12 cellular contexts compared by ENCODE assay signal in the genomic region with DNA sequence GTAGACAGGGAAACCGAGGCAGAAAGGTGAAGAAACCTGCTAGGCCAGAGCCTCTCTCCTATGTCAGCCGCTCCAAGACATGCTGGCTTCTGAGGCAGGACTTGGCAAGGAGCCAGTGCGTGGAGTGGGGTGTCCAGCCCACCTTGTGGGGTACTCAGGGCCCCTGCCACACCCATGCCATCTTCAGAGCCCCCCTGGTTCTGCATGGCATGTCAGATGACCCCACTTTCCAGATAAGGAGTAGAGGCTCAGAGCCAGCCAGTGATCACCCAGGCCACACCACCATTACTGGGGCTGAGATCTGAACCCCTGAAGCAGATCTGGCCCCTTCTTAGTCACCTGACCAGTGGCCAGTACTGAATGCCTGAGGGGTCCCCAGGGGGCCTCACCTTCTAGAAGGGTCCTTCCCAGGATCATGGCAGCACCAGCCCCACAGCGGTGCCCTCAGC. TPM values are rescaled to one million over a fixed set of nuclear protein-coding genes. Genes with fewer than 3 reads are reported as not detected.
DNase-seq lines count a peak whose midpoint lies in the region; ATAC-seq and TF ChIP-seq lines count a peak whose summit lies in the region.
"Had no signal": no experiment of that assay in that cellular context is flagged by ENCODE, and none has a peak within 500 bp of the region (broad histone marks: within the 10 kb centered on the region; RNA-seq: fewer than 3 reads in every experiment).

No MANE protein-coding gene starts in this region.

- no peaks in the 10 kb centered on the region for H3K9me3 ChIP-seq in body of pancreas
- H3K9me3 ChIP-seq in lower lobe of right lung, result no peaks in the 10 kb centered on the region
- H3K9me3 ChIP-seq in upper lobe of left lung, result no peaks in the 10 kb centered on the region
- H3K9me3 ChIP-seq: thoracic aorta had no signal

- H3K4me3 ChIP-seq in body of pancreas, result no peak overlapping the region
- no peak overlapping the region for H3K4me3 ChIP-seq in lower lobe of right lung
- H3K4me3 ChIP-seq in upper lobe of left lung, result no peak overlapping the region
- H3K4me3 ChIP-seq: thoracic aorta had no signal

- no peak for TF ChIP-seq EP300 in upper lobe of left lung (IDR thresholded peaks at IDR 0.05)

- 65 to 68% methylated on average over 3 to 4 of the region's 4 CpGs for WGBS in body of pancreas, 2 donors
- WGBS in upper lobe of left lung, 2 donors, result 78 to 80% methylated on average over 1 to 4 of the region's 4 CpGs

- ATAC-seq in body of pancreas (no peak), lower lobe of right lung (no peak), upper lobe of left lung (ENCODE audit: low FRiP score in 2 of 2) (no peak), HG02588 (IDR thresholded peaks at IDR 0.05; ENCODE audit: unreplicated experiment) (no peak)

- in situ Hi-C loops in GM13976 (cut with MboI; ENCODE audit: low sequenced_read_pairs, unreplicated experiment), result no loop called here
- in situ Hi-C loops in G401 (cut with HindIII; ENCODE audit: low sequenced_read_pairs), result no loop called here

- intact Hi-C loops in body of pancreas (cut with DNase I), result no loop called here
- intact Hi-C loops in lower lobe of right lung (cut with DNase I), result no loop called here

- no peak for TF ChIP-seq CTCF in body of pancreas (IDR thresholded peaks at IDR 0.05)
- no peak for TF ChIP-seq CTCF in lower lobe of right lung (IDR thresholded peaks at IDR 0.05)
- no peak for TF ChIP-seq CTCF in upper lobe of left lung (IDR thresholded peaks at IDR 0.05)
- TF ChIP-seq CTCF in GM13976 (IDR thresholded peaks at IDR 0.05; ENCODE audit: borderline replicate concordance, control extremely low read depth, extremely low read depth, insufficient read depth, missing control alignments), result no peak

- DNase-seq in activated effector memory CD4-positive, alpha-beta T cell treated with anti-CD3 and anti-CD28 coated beads, Interleukin-2, amount 50 U/mL, for 16 hours, result peak; percentile 50
- DNase-seq in activated effector memory CD4-positive, alpha-beta T cell treated with Interleukin-2 at 50 U/mL for 16 hours, result no peak
- peak; percentile 1 to 12 (median 7) for DNase-seq in body of pancreas
- peak; percentile 45 for DNase-seq in lower lobe of right lung
- DNase-seq in upper lobe of left lung, result peak; percentile 14 to 16
- no peak for DNase-seq in GM13976 (ENCODE audit: low spot score)
- no peak for DNase-seq in G401 (ENCODE audit: low spot score)
- DNase-seq: activated CD4-positive, alpha-beta T cell treated with anti-CD3 and anti-CD28 coated beads, Interleukin-2, amount 10 ng/mL, durations not matched to agents 24 days and 14 days; AML-193; NCI-H2171 had no signal

- no peaks in the 10 kb centered on the region for H3K27me3 ChIP-seq in body of pancreas
- H3K27me3 ChIP-seq in lower lobe of right lung (ENCODE audit: low read depth), result peaks cover 6% of the 10 kb centered on the region
- peaks cover 0 to 2% (median 0%) of the 10 kb centered on the region in 4 donors for H3K27me3 ChIP-seq in upper lobe of left lung

- TF ChIP-seq POLR2A in body of pancreas (IDR thresholded peaks at IDR 0.05) (no peak), upper lobe of left lung (IDR thresholded peaks at IDR 0.05) (no peak)

- H3K4me1 ChIP-seq in body of pancreas (no peaks in the 10 kb centered on the region), lower lobe of right lung (peaks cover 19% of the 10 kb centered on the region), upper lobe of left lung (peaks cover 2 to 10% (median 7%) of the 10 kb centered on the region in 4 donors)

- no peaks in the 10 kb centered on the region for H3K36me3 ChIP-seq in body of pancreas (replicated peaks in 1 of 2; ENCODE audit: insufficient read depth in 1 of 2, low read depth in 2 of 2)
- H3K36me3 ChIP-seq in lower lobe of right lung, result no peaks in the 10 kb centered on the region
- no peaks in the 10 kb centered on the region for H3K36me3 ChIP-seq in upper lobe of left lung
- H3K36me3 ChIP-seq: thoracic aorta had no signal

- no peak overlapping the region for H3K27ac ChIP-seq in body of pancreas
- H3K27ac ChIP-seq in lower lobe of right lung, result no peak overlapping the region
- peak overlapping the region in 2 of 4 donors; percentile 5 to 66 for H3K27ac ChIP-seq in upper lobe of left lung

RNA-seq across cellular contexts. Expression of a gene that starts 14.7 kb away (rescaled TPM):
- total RNA-seq in body of pancreas, result under 1 TPM in 1 of 2 donors, not detected in 1; under 0.01 TPM
- 3.4 TPM for total RNA-seq in lower lobe of right lung
- total RNA-seq in upper lobe of left lung, result 10 to 100 TPM in 3 of 6 donors, 1 to 10 TPM in 2, under 1 TPM in 1; 0.23 to 17.8 (median 7.6) TPM
- not detected in 2 replicates for total RNA-seq in G401 (2014; rRNA removed; shearing (Covaris generic))
- total RNA-seq: activated CD4-positive, alpha-beta T cell treated with anti-CD3 and anti-CD28 coated beads, Interleukin-2, amount 10 ng/mL, durations not matched to agents 24 days and 14 days; thoracic aorta had no signal

RNA-seq across cellular contexts. Expression of a gene that starts 24.9 kb away (rescaled TPM):
- under 1 TPM in 1 of 2 donors, not detected in 1; 0.26 TPM for total RNA-seq in body of pancreas
- 17.0 TPM for total RNA-seq in lower lobe of right lung
- total RNA-seq in upper lobe of left lung, result 100 to 1,000 TPM in 1 of 6 donors, 10 to 100 TPM in 5; 11.5 to 117 (median 29.0) TPM
- total RNA-seq in G401 (2014; rRNA removed; shearing (Covaris generic)), result not detected in 2 replicates
- total RNA-seq: activated CD4-positive, alpha-beta T cell treated with anti-CD3 and anti-CD28 coated beads, Interleukin-2, amount 10 ng/mL, durations not matched to agents 24 days and 14 days; thoracic aorta had no signal

RNA-seq across cellular contexts. Expression of a gene that starts 52.2 kb away (rescaled TPM):
- total RNA-seq in body of pancreas (1 to 10 TPM in 1 of 2 donors, not detected in 1; 1.6 TPM), lower lobe of right lung (not detected), upper lobe of left lung (under 1 TPM in 3 of 6 donors, not detected in 3; 0.30 to 0.46 (median 0.44) TPM)
- total RNA-seq in G401 (2014; rRNA removed; shearing (Covaris generic)), result not detected in 2 replicates
- total RNA-seq: activated CD4-positive, alpha-beta T cell treated with anti-CD3 and anti-CD28 coated beads, Interleukin-2, amount 10 ng/mL, durations not matched to agents 24 days and 14 days; thoracic aorta had no signal

Comparison
In these comparisons a context has a peak if more than half of its experiments do, and no peak if none do; other contexts are left out.
1. DNase-seq: peak in activated effector memory CD4-positive, alpha-beta T cell treated with anti-CD3 and anti-CD28 coated beads, Interleukin-2, amount 50 U/mL, for 16 hours (single experiment), body of pancreas (4 of 4), lower lobe of right lung (single experiment) and upper lobe of left lung (2 of 2); none in activated effector memory CD4-positive, alpha-beta T cell treated with Interleukin-2 at 50 U/mL for 16 hours (single experiment), GM13976 (single experiment) and G401 (single experiment).
2. RNA of a gene that starts 24.9 kb away (total RNA-seq): 11.5 to 117 TPM in upper lobe of left lung and 17.0 TPM in lower lobe of right lung (single experiment); 0.26 TPM in body of pancreas and not detected in G401; every median in the first group is over 4 times any median in the second.